In the genomic region with DNA sequence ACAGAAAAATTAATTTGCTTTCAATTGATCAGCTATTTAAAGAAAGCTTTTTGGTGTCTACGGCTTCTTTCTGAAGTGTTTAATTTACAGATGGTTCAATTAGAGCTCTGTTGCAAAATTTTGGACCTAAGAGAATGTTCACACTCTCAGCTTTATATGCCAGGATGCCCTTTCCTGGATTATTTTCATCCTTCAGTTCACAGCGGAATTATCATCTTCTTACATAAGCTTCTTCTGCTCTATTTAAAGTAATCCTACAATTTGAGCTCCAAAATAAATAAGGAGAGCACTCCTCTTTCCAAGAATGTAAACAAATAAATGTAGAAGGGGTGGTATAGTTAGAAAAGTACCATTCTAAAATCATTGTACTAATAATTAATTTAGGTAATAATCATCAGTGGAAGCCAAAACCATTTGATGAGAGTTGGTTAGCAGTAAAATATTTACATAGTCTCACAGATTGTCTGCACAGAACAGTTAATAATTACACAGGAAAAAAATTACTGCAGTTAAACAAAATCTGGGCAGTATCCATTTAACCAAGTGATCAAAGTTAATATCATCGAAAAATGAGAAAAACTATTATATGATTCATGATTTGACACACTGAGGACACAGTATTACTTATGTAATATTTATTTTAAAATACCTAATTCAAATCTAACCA, we compare ENCODE assay signal across 24 cellular contexts.
DNase-seq lines count a peak whose midpoint lies in the region; ATAC-seq and FAIRE-seq lines count a peak whose summit lies in the region.
"Had no signal": no experiment of that assay in that cellular context is flagged by ENCODE, and none has a peak within 500 bp of the region (broad histone marks: within the 10 kb centered on the region; RNA-seq: fewer than 3 reads in every experiment).

No MANE protein-coding gene starts in this region.

- DNase-seq in NCI-H82 (lab: John Stamatoyannopoulos, UW) (peak; percentile 3), NCI-H82 treated with DMSO at 0.1 percent for 48 hours (lab: John Stamatoyannopoulos, UW; ENCODE audit: unreplicated experiment) (no peak), cerebellar cortex (ENCODE audit: low spot score) (peak; percentile 67), left lobe of liver (ENCODE audit: low spot score) (no peak)
- DNase-seq: ACHN; BE2C; CD4-positive, alpha-beta memory T cell; CD4-positive, CD25-positive, alpha-beta regulatory T cell; CD8-positive, alpha-beta memory T cell; COR-L47; DMS 273 treated with DMSO at 0.1 percent for 48 hours; DMS153; DMS53; DMS79; DND-41; EL; GF-D8 had no signal

- ATAC-seq in left lobe of liver (peak; percentile 52), GM18907 (IDR thresholded peaks at IDR 0.05; ENCODE audit: unreplicated experiment) (no peak), esophagus mucosa (no peak)

- peak; percentile 39 for FAIRE-seq in A204.1 (lab: Jason Lieb, UNC)
- FAIRE-seq: G401.6, GM12891, GM18507, GM19239 had no signal

Comparison
In these comparisons a context has a peak if more than half of its experiments do, and no peak if none do; other contexts are left out.
1. DNase-seq: peak in NCI-H82 (single experiment) and cerebellar cortex (single experiment); none in NCI-H82 treated with DMSO at 0.1 percent for 48 hours (single experiment) and left lobe of liver (single experiment).